ENCODE assay signal across 8 cellular contexts in the genomic region with DNA sequence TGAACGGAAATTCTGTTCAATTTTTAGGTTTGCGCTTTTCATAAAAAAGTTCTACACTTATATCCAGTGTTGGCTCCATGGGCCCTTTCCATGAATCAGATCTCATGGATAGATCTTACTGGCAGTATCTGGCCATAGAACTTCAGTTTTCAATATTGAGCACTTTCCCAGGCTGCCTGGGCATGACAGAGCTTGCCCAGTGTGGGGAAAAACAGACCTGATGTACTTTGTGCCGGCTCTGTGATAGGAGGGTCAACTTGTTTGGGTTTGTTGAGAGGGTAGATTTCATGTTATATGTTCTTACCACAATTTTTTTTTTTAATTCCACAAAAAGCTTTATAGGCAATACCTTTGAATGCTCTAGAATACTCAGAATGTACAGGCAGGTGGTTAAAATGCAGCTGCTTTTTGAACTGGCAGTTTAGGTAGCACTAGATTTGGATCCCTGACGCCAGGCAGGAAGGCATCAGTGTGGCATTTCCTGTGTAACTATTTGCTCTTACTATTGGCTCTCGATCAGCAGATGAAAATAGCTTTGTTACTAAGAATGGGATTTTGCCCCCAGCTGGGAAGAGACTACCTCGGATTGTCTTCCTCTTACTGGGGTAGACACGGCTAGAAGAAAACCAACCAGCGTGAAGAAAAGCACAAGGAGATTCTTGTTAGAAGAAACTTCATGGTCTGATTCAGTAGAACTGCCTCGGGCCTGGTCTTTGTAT.
DNase-seq lines count a peak whose midpoint lies in the region; ATAC-seq, FAIRE-seq and TF ChIP-seq lines count a peak whose summit lies in the region.

No MANE protein-coding gene starts in this region.

- no peak for FAIRE-seq in kidney (lab: Jason Lieb, UNC)

- H3K4me1 ChIP-seq in iPS-18a (ENCODE audit: control insufficient read depth, low read depth, low read length) (peaks cover 57% of the 10 kb centered on the region), kidney (ENCODE audit: control insufficient read depth in 1 of 2, insufficient read depth in 1 of 2, low read depth in 1 of 2, low read length in 2 of 2) (no peaks in the 10 kb centered on the region), transverse colon (peaks cover 0 to 10% (median 4%) of the 10 kb centered on the region in 4 donors)

- intact Hi-C loops in kidney (cut with DNase I) (no loop called here), transverse colon (cut with DNase I; ENCODE audit: low total_unique reads) (no loop called here)

- H3K27ac ChIP-seq in iPS-18a (ENCODE audit: low read length) (peak overlapping the region; percentile 32), kidney (ENCODE audit: low read depth in 2 of 2, low read length in 2 of 2) (no peak overlapping the region), transverse colon (no peak overlapping the region)

- in situ Hi-C loops in transverse colon (cut with MboI; ENCODE audit: low pct_ligation_motif_present in 1 of 4, low pct_unique_long_range_greater_than_20kb in 1 of 4, low sequenced_read_pairs in 3 of 4): no loop called here

- WGBS in transverse colon (ENCODE audit: low coverage in 1 of 2), 2 donors: 74 to 80% methylated on average over 9 of the region's 9 CpGs

- no peaks in the 10 kb centered on the region for H3K36me3 ChIP-seq in iPS-18a (ENCODE audit: control insufficient read depth, low read depth, low read length)
- H3K36me3 ChIP-seq in kidney (ENCODE audit: control insufficient read depth in 1 of 2, insufficient read depth in 2 of 2, low read length in 2 of 2): no peaks in the 10 kb centered on the region
- no peaks in the 10 kb centered on the region for H3K36me3 ChIP-seq in transverse colon

- no peak for TF ChIP-seq CTCF in kidney (IDR thresholded peaks at IDR 0.05; ENCODE audit: borderline replicate concordance, extremely low read depth, insufficient read depth)
- TF ChIP-seq CTCF in transverse colon (IDR thresholded peaks at IDR 0.05): no peak

- H3K27me3 ChIP-seq in iPS-18a (ENCODE audit: control insufficient read depth, insufficient read depth, low read length): no peaks in the 10 kb centered on the region
- no peaks in the 10 kb centered on the region for H3K27me3 ChIP-seq in transverse colon

- ATAC-seq in GM18511 (IDR thresholded peaks at IDR 0.05; ENCODE audit: unreplicated experiment) (peak; percentile 53), HG03097 (IDR thresholded peaks at IDR 0.05; ENCODE audit: low FRiP score, unreplicated experiment) (peak; percentile 75)

- DNase-seq in NCI-H510A treated with DMSO at 0.1 percent for 48 hours (lab: John Stamatoyannopoulos, UW) (peak; percentile 87), kidney (no peak), GM03348 (ENCODE audit: low spot score) (no peak), transverse colon (no peak)
- DNase-seq in activated CD4-positive, alpha-beta T cell treated with anti-CD3 and anti-CD28 coated beads for 4 hours: no peak

- no peak overlapping the region for H3K4me3 ChIP-seq in iPS-18a (ENCODE audit: low read length)
- no peak overlapping the region for H3K4me3 ChIP-seq in kidney (ENCODE audit: low read length in 2 of 2)
- H3K4me3 ChIP-seq in transverse colon: no peak overlapping the region

- no peak for TF ChIP-seq POLR2A in transverse colon (IDR thresholded peaks at IDR 0.05)

- H3K9me3 ChIP-seq in iPS-18a (ENCODE audit: control insufficient read depth, low read depth, low read length) (no peaks in the 10 kb centered on the region), kidney (ENCODE audit: control insufficient read depth in 1 of 2, low read length in 2 of 2) (no peaks in the 10 kb centered on the region), transverse colon (no peaks in the 10 kb centered on the region)

- H3K9ac ChIP-seq in iPS-18a (ENCODE audit: low read length): no peak overlapping the region
- H3K9ac ChIP-seq in kidney (ENCODE audit: low read length in 2 of 2): no peak overlapping the region

- TF ChIP-seq EP300 in transverse colon (IDR thresholded peaks at IDR 0.05; ENCODE audit: low read depth): no peak
